In the genomic region with DNA sequence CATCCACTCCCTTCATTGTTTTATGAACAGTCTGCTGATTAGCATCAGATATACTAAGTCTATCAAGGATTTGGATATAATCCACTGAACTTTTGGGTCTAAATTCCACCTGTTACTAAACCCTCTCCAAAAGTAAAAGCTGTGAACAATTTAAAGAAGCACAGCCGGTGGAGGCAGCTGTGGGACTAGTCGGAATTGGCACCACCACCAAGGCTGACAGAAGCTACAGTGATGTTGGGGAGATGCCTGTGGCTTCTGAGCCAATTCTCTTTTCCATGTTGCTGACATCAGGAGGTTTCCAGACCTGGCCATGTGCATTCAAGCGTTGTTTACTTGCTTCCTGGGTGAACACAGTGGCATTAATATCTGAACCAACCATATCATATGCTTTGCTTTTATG, we compare ENCODE assay signal across 6 cellular contexts.
"Had no signal": no experiment of that assay in that cellular context is flagged by ENCODE, and none has a peak within 500 bp of the region (broad histone marks: within the 10 kb centered on the region; RNA-seq: fewer than 3 reads in every experiment).

No MANE protein-coding gene starts in this region.

- DNase-seq: GM23248, GOT3, H7, H9, HCEC 1CT, HFFc6 had no signal
